10 cellular contexts compared by ENCODE assay signal in genomic region chr10:5659702-5660528, GRCh38. TPM values are rescaled to one million over a fixed set of nuclear protein-coding genes. Genes with fewer than 3 reads are reported as not detected.
DNase-seq lines count a peak whose midpoint lies in the region; ATAC-seq and TF ChIP-seq lines count a peak whose summit lies in the region.
"Had no signal": no experiment of that assay in that cellular context is flagged by ENCODE, and none has a peak within 500 bp of the region (broad histone marks: within the 10 kb centered on the region; RNA-seq: fewer than 3 reads in every experiment).

No MANE protein-coding gene starts in this region.

- H3K4me3 ChIP-seq in GM12864 (ENCODE audit: low read depth, low read length) = no peak overlapping the region
- H3K4me3 ChIP-seq in Panc1 (ENCODE audit: low read depth in 2 of 2, low read length in 2 of 2) = no peak overlapping the region
- H3K4me3 ChIP-seq: tibial nerve had no signal

- in situ Hi-C loops in Panc1 (cut with HindIII; ENCODE audit: low pct_unique_long_range_greater_than_20kb, low sequenced_read_pairs) = no loop called here

- ATAC-seq in Panc1 (peak; percentile 69), sciatic nerve (peak; percentile 49), HG03039 (IDR thresholded peaks at IDR 0.05; ENCODE audit: unreplicated experiment) (no peak)

- peak; percentile 24 for DNase-seq in GM12864 (ENCODE audit: low read depth)
- peak; percentile 54 for DNase-seq in HFFc6
- DNase-seq in Panc1 (ENCODE audit: low read depth, low spot score) = no peak
- DNase-seq in fibroblast of gingiva (ENCODE audit: low read depth) = peak; percentile 55
- DNase-seq in sciatic nerve (ENCODE audit: low spot score) = no peak
- no peak for DNase-seq in activated effector memory CD4-positive, alpha-beta T cell treated with anti-CD3 and anti-CD28 coated beads, Interleukin-2, amount 50 U/mL, for 16 hours
- DNase-seq in DMS 273 (lab: John Stamatoyannopoulos, UW; ENCODE audit: unreplicated experiment) = no peak

- no peaks in the 10 kb centered on the region for H3K4me1 ChIP-seq in Panc1 (ENCODE audit: control insufficient read depth, insufficient read depth, low read length)

- H3K36me3 Mint-ChIP-seq in HFFc6 (ENCODE audit: low read depth) = no peaks in the 10 kb centered on the region

- H3K27ac Mint-ChIP-seq in HFFc6 = peak overlapping the region; percentile 40; the same call in 1 of the 2 replicates

- no peak overlapping the region for H3K27ac ChIP-seq in Panc1 (ENCODE audit: low read length)
- H3K27ac ChIP-seq: KMS-11, tibial nerve had no signal

- BruUV-seq in Panc1 (replicated peaks; lab: Mats Ljungman, UMichigan) = no TSS peak

- H3K4me3 Mint-ChIP-seq in HFFc6 = no peak overlapping the region

- no peaks in the 10 kb centered on the region for H3K27me3 ChIP-seq in Panc1 (ENCODE audit: control insufficient read depth, insufficient read depth, low read length)
- H3K27me3 ChIP-seq: tibial nerve had no signal

- intact Hi-C loops in Panc1 (cut with micrococcal nuclease; ENCODE audit: unreplicated experiment) = no loop called here
- intact Hi-C loops in sciatic nerve (cut with DNase I) = loop anchor here (5.0 kb wide), 1 partner anchor 1803 kb away; no protein-coding TSS in a partner anchor

- H3K27me3 Mint-ChIP-seq in HFFc6 (ENCODE audit: insufficient read depth) = no peaks in the 10 kb centered on the region

- POLR2A ChIA-PET in Panc1 (lab: Charles Lee) = no interaction called here

- peaks cover 27% of the 10 kb centered on the region for H3K4me1 Mint-ChIP-seq in HFFc6 (ENCODE audit: low read depth)

- CTCF ChIA-PET in Panc1 (lab: Charles Lee) = no interaction called here

- TF ChIP-seq CTCF in GM12864 (IDR thresholded peaks at IDR 0.05; ENCODE audit: low read depth, low read length, missing control alignments) = no peak
- no peak for TF ChIP-seq CTCF in HFFc6 (IDR thresholded peaks at IDR 0.05)
- no peak for TF ChIP-seq CTCF in Panc1 (IDR thresholded peaks at IDR 0.05)

- no peaks in the 10 kb centered on the region for H3K9me3 ChIP-seq in Panc1 (ENCODE audit: control insufficient read depth, insufficient read depth, low read depth, low read length)
- H3K9me3 ChIP-seq: tibial nerve had no signal

- H3K9me3 Mint-ChIP-seq in HFFc6 = no peaks in the 10 kb centered on the region

- no peaks in the 10 kb centered on the region for H3K36me3 ChIP-seq in Panc1 (ENCODE audit: control insufficient read depth, insufficient read depth, low read length)

RNA-seq across cellular contexts. Expression of gene ASB13, which starts 6.5 kb away (rescaled TPM):
- 10 to 100 TPM in 1 of 6 experiments, 1 to 10 TPM in 5; 7.8 to 10.1 (median 9.1) TPM for total RNA-seq in HFFc6 (2021; fragmentation: NEBNext Ultra II Directional; extraction: Animal tissue kit (Norgen Biotek cat#: 25700))
- 18.4 TPM for total RNA-seq in Panc1 (2021; ENCODE audit: unreplicated experiment)
- polyA plus RNA-seq in Panc1 (2012; ENCODE audit: insufficient read length) = 20.6 TPM
- total RNA-seq in sciatic nerve = 18.9 TPM

RNA-seq across cellular contexts. Expression of gene TASOR2, which starts 24.7 kb away (rescaled TPM):
- 10 to 100 TPM; 59.9 to 72.2 (median 62.1) TPM for total RNA-seq in HFFc6 (2021; fragmentation: NEBNext Ultra II Directional; extraction: Animal tissue kit (Norgen Biotek cat#: 25700))
- total RNA-seq in Panc1 (2021; ENCODE audit: unreplicated experiment) (57.4 TPM), sciatic nerve (77.3 TPM)
- 16.1 TPM for polyA plus RNA-seq in Panc1 (2012; ENCODE audit: insufficient read length)

Comparison
In these comparisons a context has a peak if more than half of its experiments do, and no peak if none do; other contexts are left out.
1. DNase-seq: peak in GM12864 (single experiment), HFFc6 (single experiment) and fibroblast of gingiva (single experiment); none in Panc1 (single experiment), sciatic nerve (single experiment), activated effector memory CD4-positive, alpha-beta T cell treated with anti-CD3 and anti-CD28 coated beads, Interleukin-2, amount 50 U/mL, for 16 hours (single experiment) and DMS 273 (single experiment).